8 cellular contexts compared by ENCODE assay signal in the genomic region with DNA sequence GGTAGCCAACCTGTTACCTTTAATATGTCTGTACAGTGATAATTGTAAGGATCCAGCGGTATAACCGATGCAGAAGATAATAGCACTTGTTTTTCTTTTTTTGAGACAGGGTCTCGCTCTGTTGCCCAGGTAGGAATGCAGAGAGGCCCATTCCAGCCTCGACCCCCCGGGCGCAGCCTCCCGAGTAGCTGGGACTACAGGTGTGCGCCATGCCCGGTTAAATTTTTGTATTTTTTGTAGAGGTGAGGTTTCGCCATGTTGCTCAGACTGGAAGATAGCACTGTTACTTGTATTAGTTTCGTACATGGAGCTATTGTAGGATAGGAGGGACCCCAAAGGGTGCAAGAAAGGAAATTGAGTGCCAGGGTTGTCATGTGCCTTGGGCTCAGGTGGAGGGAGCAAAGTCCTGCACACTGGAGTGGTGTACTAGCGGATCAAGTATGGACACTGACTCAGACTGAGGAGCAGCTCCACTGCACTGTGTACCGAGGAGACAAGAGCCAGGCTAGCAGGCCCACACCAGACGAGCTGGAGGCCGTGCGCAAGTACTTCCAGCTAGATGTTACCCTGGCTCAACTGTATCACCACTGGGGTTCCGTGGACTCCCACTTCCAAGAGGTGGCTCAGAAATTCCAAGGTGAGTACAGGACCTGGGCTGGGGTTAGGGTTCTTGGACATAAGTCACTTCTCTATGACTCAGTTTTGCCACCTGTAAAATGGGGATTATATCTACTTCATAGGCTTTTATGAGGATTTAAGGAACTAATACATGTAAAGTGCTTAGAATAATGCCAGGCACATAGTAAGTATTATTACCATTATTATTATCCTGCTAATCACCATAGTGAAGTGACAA. TPM values are rescaled to one million over a fixed set of nuclear protein-coding genes. Genes with fewer than 3 reads are reported as not detected.
A peak's percentile ranks its signal among the peaks of the same experiment; 100 is the strongest.
DNase-seq lines count a peak whose midpoint lies in the region; ATAC-seq and TF ChIP-seq lines count a peak whose summit lies in the region.

No MANE protein-coding gene starts in this region.

- H3K4me3 Mint-ChIP-seq in HFFc6, result peak overlapping the region; percentile 93

- H3K9me3 ChIP-seq in A673 (ENCODE audit: low read depth, low read length, poor library complexity, severe bottlenecking) (no peaks in the 10 kb centered on the region), adipocyte (ENCODE audit: control insufficient read depth, low read length) (no peaks in the 10 kb centered on the region)

- H3K27me3 Mint-ChIP-seq in HFFc6 (ENCODE audit: insufficient read depth), result peaks cover 1% of the 10 kb centered on the region

- H3K36me3 ChIP-seq in A673 (ENCODE audit: insufficient read depth, low read length, poor library complexity, severe bottlenecking) (peaks cover 54% of the 10 kb centered on the region), adipocyte (ENCODE audit: control insufficient read depth, insufficient read depth, low read length, severe bottlenecking) (peaks cover 37% of the 10 kb centered on the region)

- H3K27ac ChIP-seq in A673 (ENCODE audit: low read depth, low read length, poor library complexity, severe bottlenecking) (peak overlapping the region; percentile 89), layer of hippocampus (ENCODE audit: low read depth, low read length) (peak overlapping the region; percentile 96), temporal lobe (ENCODE audit: low read depth, low read length) (peak overlapping the region; percentile 92)

- BruUV-seq in A673 (replicated peaks; lab: Mats Ljungman, UMichigan), result no TSS peak

- DNase-seq in A673 (ENCODE audit: low spot score) (no peak), HFFc6 (peak; percentile 39), adipocyte (ENCODE audit: low read depth) (no peak)
- DNase-seq in stimulated activated naive CD4-positive, alpha-beta T cell treated with Interleukin-2 at 50 U/mL for 16 hours (lab: John Stamatoyannopoulos, UW), result no peak

- H3K4me3 ChIP-seq in A673 (ENCODE audit: low read depth, low read length, poor library complexity, severe bottlenecking), result peak overlapping the region; percentile 62
- peak overlapping the region; percentile 96 for H3K4me3 ChIP-seq in adipocyte (ENCODE audit: low read length)

- CTCF ChIA-PET in A673 (lab: Charles Lee), result no interaction called here

- H3K9me3 Mint-ChIP-seq in HFFc6, result no peaks in the 10 kb centered on the region

- H3K9ac ChIP-seq in adipocyte (ENCODE audit: low read length), result peak overlapping the region; percentile 90

- H3K4me1 Mint-ChIP-seq in HFFc6 (ENCODE audit: low read depth), result peaks cover 61% of the 10 kb centered on the region

- no peaks in the 10 kb centered on the region for H3K27me3 ChIP-seq in A673 (replicated peaks; ENCODE audit: insufficient read depth, low read depth, low read length, poor library complexity)
- no peaks in the 10 kb centered on the region for H3K27me3 ChIP-seq in adipocyte (replicated peaks; ENCODE audit: control insufficient read depth, insufficient read depth, low read length)
- no peaks in the 10 kb centered on the region for H3K27me3 ChIP-seq in layer of hippocampus (ENCODE audit: control insufficient read depth, insufficient read depth, low read length)

- peak overlapping the region; percentile 96 for H3K27ac Mint-ChIP-seq in HFFc6

- intact Hi-C loops in A673 (cut with micrococcal nuclease; ENCODE audit: unreplicated experiment), result loop anchor here (1.0 kb wide), 1 partner anchor 19 kb away; a partner anchor contains a TSS

- ATAC-seq in GM21576 (IDR thresholded peaks at IDR 0.05; ENCODE audit: unreplicated experiment) (no peak), GM21737 (IDR thresholded peaks at IDR 0.05; ENCODE audit: unreplicated experiment) (no peak)

- POLR2A ChIA-PET in A673 (lab: Charles Lee; ENCODE audit: low non-redundant PET), result no interaction called here

- H3K4me1 ChIP-seq in A673 (ENCODE audit: insufficient read depth, low read length, poor library complexity, severe bottlenecking), result peaks cover 14% of the 10 kb centered on the region
- H3K4me1 ChIP-seq in adipocyte (ENCODE audit: control insufficient read depth, insufficient read depth, low read length), result peaks cover 52% of the 10 kb centered on the region

- H3K36me3 Mint-ChIP-seq in HFFc6 (ENCODE audit: low read depth), result peaks cover 42% of the 10 kb centered on the region

- TF ChIP-seq CTCF in A673 (conservative IDR thresholded peaks at IDR 0.05; ENCODE audit: low read depth, low read length), result no peak
- TF ChIP-seq CTCF in HFFc6 (IDR thresholded peaks at IDR 0.05), result no peak

RNA-seq across cellular contexts. Expression of a gene that starts 1.0 kb away (rescaled TPM):
- total RNA-seq in A673 (2021) (48.8 and 60.2 TPM in 2 replicates), temporal lobe (51.9 TPM)
- total RNA-seq in HFFc6 (2021; fragmentation: NEBNext Ultra II Directional; extraction: Animal tissue kit (Norgen Biotek cat#: 25700)), result 10 to 100 TPM; 17.7 to 26.2 (median 23.7) TPM

RNA-seq across cellular contexts. Expression of a gene that starts 19.0 kb away (rescaled TPM):
- total RNA-seq in A673 (2021) (26.7 and 28.0 TPM in 2 replicates), temporal lobe (39.8 TPM)
- 10 to 100 TPM; 22.1 to 33.0 (median 28.8) TPM for total RNA-seq in HFFc6 (2021; fragmentation: NEBNext Ultra II Directional; extraction: Animal tissue kit (Norgen Biotek cat#: 25700))

RNA-seq across cellular contexts. Expression of a gene that starts 19.2 kb away (rescaled TPM):
- total RNA-seq in A673 (2021) (30.7 and 32.0 TPM in 2 replicates), temporal lobe (13.5 TPM)
- 10 to 100 TPM; 14.4 to 18.4 (median 17.1) TPM for total RNA-seq in HFFc6 (2021; fragmentation: NEBNext Ultra II Directional; extraction: Animal tissue kit (Norgen Biotek cat#: 25700))

RNA-seq across cellular contexts. Expression of a gene that starts 41.5 kb away (rescaled TPM):
- total RNA-seq in A673 (2021) (46.1 and 49.6 TPM in 2 replicates), temporal lobe (42.3 TPM)
- 10 to 100 TPM; 69.2 to 84.9 (median 77.0) TPM for total RNA-seq in HFFc6 (2021; fragmentation: NEBNext Ultra II Directional; extraction: Animal tissue kit (Norgen Biotek cat#: 25700))

RNA-seq across cellular contexts. Expression of a gene that starts 42.1 kb away (rescaled TPM):
- total RNA-seq in A673 (2021) (128 and 152 TPM in 2 replicates), temporal lobe (101 TPM)
- total RNA-seq in HFFc6 (2021; fragmentation: NEBNext Ultra II Directional; extraction: Animal tissue kit (Norgen Biotek cat#: 25700)), result 100 to 1,000 TPM; 252 to 303 (median 266) TPM
